Comparison of ENCODE assay signal across 8 cellular contexts in the genomic region with DNA sequence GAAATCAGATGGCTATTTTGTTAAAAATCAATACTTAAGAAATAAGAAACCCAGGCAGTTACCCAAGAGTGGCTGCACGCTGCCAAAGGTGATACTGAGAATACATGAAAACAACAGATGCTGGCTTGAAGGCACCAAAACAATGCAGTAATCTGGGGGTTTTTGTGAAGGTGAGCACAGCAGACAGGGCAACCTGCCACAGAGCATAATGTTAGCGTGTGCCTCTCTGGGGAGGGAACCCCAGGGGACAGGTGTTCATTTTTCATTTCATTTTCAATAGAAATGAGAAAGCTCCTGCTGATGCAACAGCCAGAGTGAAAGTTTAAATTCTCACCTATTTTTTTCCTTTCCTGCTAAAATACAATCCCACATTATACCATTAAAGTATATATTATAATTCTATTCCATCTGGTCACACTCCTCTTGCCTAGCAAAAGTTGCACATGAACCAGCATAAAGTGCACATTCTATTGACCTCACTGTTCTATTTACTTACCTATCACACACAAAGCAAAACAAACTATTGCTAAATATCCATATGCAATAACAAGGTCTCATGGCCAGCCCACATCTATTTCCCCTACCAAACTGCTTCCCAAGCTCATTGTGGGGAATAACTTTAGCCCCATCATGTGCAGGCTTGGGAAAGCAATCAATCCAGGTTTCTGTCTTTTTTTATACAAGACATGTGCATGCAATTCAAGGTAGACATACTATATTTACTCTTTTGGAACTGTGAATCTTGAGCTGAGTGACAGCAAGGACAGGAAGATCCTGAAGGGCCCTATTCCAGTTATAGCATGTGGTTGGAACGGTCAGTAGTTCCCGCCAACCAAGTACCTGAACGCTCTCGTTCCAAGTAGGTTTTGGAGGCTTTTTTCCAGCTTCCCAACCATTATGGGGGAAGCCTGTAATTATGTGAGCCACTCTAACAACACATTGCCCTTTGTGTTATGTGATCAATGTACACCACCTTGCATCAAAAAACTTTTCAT.
DNase-seq lines count a peak whose midpoint lies in the region; ATAC-seq and TF ChIP-seq lines count a peak whose summit lies in the region.

No MANE protein-coding gene starts in this region.

- H3K27me3 Mint-ChIP-seq in activated CD4-positive, alpha-beta T cell treated with anti-CD3 and anti-CD28 coated beads, Interleukin-2, amount 10 ng/mL, durations not matched to agents 24 days and 14 days: no peaks in the 10 kb centered on the region
- H3K27me3 Mint-ChIP-seq in T-helper 2 cell treated with Interferon-gamma antibody and Interleukin-4, amounts not matched to agents 5 μg/mL and 100 μg/mL, for 36 hours (ENCODE audit: low read depth): no peaks in the 10 kb centered on the region

- H3K4me3 Mint-ChIP-seq in activated CD4-positive, alpha-beta T cell treated with anti-CD3 and anti-CD28 coated beads, Interleukin-2, amount 10 ng/mL, durations not matched to agents 24 days and 14 days: no peak overlapping the region
- H3K4me3 Mint-ChIP-seq in T-helper 2 cell treated with Interferon-gamma antibody and Interleukin-4, amounts not matched to agents 5 μg/mL and 100 μg/mL, for 36 hours: no peak overlapping the region

- H3K4me1 ChIP-seq in psoas muscle: peaks cover 68% of the 10 kb centered on the region

- peaks cover 25% of the 10 kb centered on the region for H3K36me3 Mint-ChIP-seq in activated CD4-positive, alpha-beta T cell treated with anti-CD3 and anti-CD28 coated beads, Interleukin-2, amount 10 ng/mL, durations not matched to agents 24 days and 14 days (ENCODE audit: low read depth)
- peaks cover 15% of the 10 kb centered on the region for H3K36me3 Mint-ChIP-seq in T-helper 2 cell treated with Interferon-gamma antibody and Interleukin-4, amounts not matched to agents 5 μg/mL and 100 μg/mL, for 36 hours (ENCODE audit: low read depth)

- peaks cover 39% of the 10 kb centered on the region for H3K4me1 Mint-ChIP-seq in activated CD4-positive, alpha-beta T cell treated with anti-CD3 and anti-CD28 coated beads, Interleukin-2, amount 10 ng/mL, durations not matched to agents 24 days and 14 days
- peaks cover 40% of the 10 kb centered on the region for H3K4me1 Mint-ChIP-seq in T-helper 2 cell treated with Interferon-gamma antibody and Interleukin-4, amounts not matched to agents 5 μg/mL and 100 μg/mL, for 36 hours (ENCODE audit: low read depth)

- no peaks in the 10 kb centered on the region for H3K36me3 ChIP-seq in psoas muscle (ENCODE audit: insufficient read depth in 1 of 2, low read depth in 1 of 2)

- no peak overlapping the region for H3K4me3 ChIP-seq in psoas muscle

- no peak for DNase-seq in activated CD4-positive, alpha-beta T cell treated with anti-CD3 and anti-CD28 coated beads, Interleukin-2, amount 10 ng/mL, durations not matched to agents 24 days and 14 days
- no peak for DNase-seq in activated CD4-positive, alpha-beta T cell treated with anti-CD3 and anti-CD28 coated beads for 1 hour
- DNase-seq in NCI-H1092 (lab: John Stamatoyannopoulos, UW) (peak; percentile 54), psoas muscle (no peak)
- no peak for DNase-seq in stimulated activated CD4-positive, alpha-beta T cell treated with anti-CD3 and anti-CD28 coated beads, Interleukin-4, amount 100 ng/mL, for 1 hour
- DNase-seq in effector CD8-positive, alpha-beta T cell (lab: John Stamatoyannopoulos, UW): no peak
- DNase-seq in T-helper 2 cell treated with Interferon-gamma antibody and Interleukin-4, amounts not matched to agents 5 μg/mL and 100 μg/mL, for 36 hours (ENCODE audit: low spot score): no peak

- H3K9me3 Mint-ChIP-seq in activated CD4-positive, alpha-beta T cell treated with anti-CD3 and anti-CD28 coated beads, Interleukin-2, amount 10 ng/mL, durations not matched to agents 24 days and 14 days: no peaks in the 10 kb centered on the region
- no peaks in the 10 kb centered on the region for H3K9me3 Mint-ChIP-seq in T-helper 2 cell treated with Interferon-gamma antibody and Interleukin-4, amounts not matched to agents 5 μg/mL and 100 μg/mL, for 36 hours

- no peak for TF ChIP-seq CTCF in psoas muscle (IDR thresholded peaks at IDR 0.05)

- H3K27ac Mint-ChIP-seq in activated CD4-positive, alpha-beta T cell treated with anti-CD3 and anti-CD28 coated beads, Interleukin-2, amount 10 ng/mL, durations not matched to agents 24 days and 14 days: peak overlapping the region; percentile 28
- no peak overlapping the region for H3K27ac Mint-ChIP-seq in T-helper 2 cell treated with Interferon-gamma antibody and Interleukin-4, amounts not matched to agents 5 μg/mL and 100 μg/mL, for 36 hours

- intact Hi-C loops in activated CD4-positive, alpha-beta T cell treated with anti-CD3 and anti-CD28 coated beads, Interleukin-2, amount 10 ng/mL, durations not matched to agents 24 days and 14 days (cut with micrococcal nuclease): loop anchor here (10.0 kb wide), 1 partner anchor 171 kb away; a partner anchor contains a TSS
- intact Hi-C loops in psoas muscle (cut with DNase I): no loop called here

- peak overlapping the region; percentile 21 for H3K27ac ChIP-seq in psoas muscle

- 38 to 54% (median 41%) methylated on average over 6 of the region's 6 CpGs for WGBS in psoas muscle, 3 donors

- no peaks in the 10 kb centered on the region for H3K9me3 ChIP-seq in psoas muscle

- H3K27me3 ChIP-seq in psoas muscle (ENCODE audit: insufficient read depth in 3 of 3, low read length in 2 of 3): no peaks in the 10 kb centered on the region

- ATAC-seq in HG02588 (IDR thresholded peaks at IDR 0.05; ENCODE audit: unreplicated experiment) (peak; percentile 78), psoas muscle (peak in 2 of 4 donors; percentile 24 to 45)
